In genomic region chr17:78780335-78780734, GRCh38 we compare ENCODE assay signal across 8 cellular contexts. TPM values are rescaled to one million over a fixed set of nuclear protein-coding genes. Genes with fewer than 3 reads are reported as not detected.
DNase-seq lines count a peak whose midpoint lies in the region; ATAC-seq and TF ChIP-seq lines count a peak whose summit lies in the region.

No MANE protein-coding gene starts in this region.

- peak overlapping the region; percentile 45 for H3K9ac ChIP-seq in rectal smooth muscle tissue (ENCODE audit: low read length)

- H3K4me1 Mint-ChIP-seq in effector memory CD8-positive, alpha-beta T cell (ENCODE audit: low read depth in 2 of 2), result peaks cover 40 to 43% of the 10 kb centered on the region in 2 donors

- H3K36me3 ChIP-seq in Panc1 (ENCODE audit: control insufficient read depth, insufficient read depth, low read length), result no peaks in the 10 kb centered on the region; the same call in 1 of the 2 replicates
- H3K36me3 ChIP-seq in rectal smooth muscle tissue (ENCODE audit: control insufficient read depth, insufficient read depth, low read length), result no peaks in the 10 kb centered on the region
- H3K36me3 ChIP-seq in SJCRH30, result peaks cover 3% of the 10 kb centered on the region; the same call in 1 of the 2 replicates

- no peaks in the 10 kb centered on the region for H3K9me3 Mint-ChIP-seq in effector memory CD8-positive, alpha-beta T cell

- H3K9me3 ChIP-seq in Panc1 (ENCODE audit: control insufficient read depth, insufficient read depth, low read depth, low read length), result no peaks in the 10 kb centered on the region
- no peaks in the 10 kb centered on the region for H3K9me3 ChIP-seq in SJCRH30 (replicated peaks)

- H3K27me3 Mint-ChIP-seq in effector memory CD8-positive, alpha-beta T cell, result no peaks in the 10 kb centered on the region

- H3K4me1 ChIP-seq in Panc1 (ENCODE audit: control insufficient read depth, insufficient read depth, low read length) (peaks cover 12% of the 10 kb centered on the region), rectal smooth muscle tissue (ENCODE audit: control insufficient read depth, insufficient read depth, low read length) (peaks cover 3% of the 10 kb centered on the region), SJCRH30 (peaks cover 6% of the 10 kb centered on the region)

- H3K4me3 Mint-ChIP-seq in effector memory CD8-positive, alpha-beta T cell, result peak overlapping the region; percentile 87 to 93

- H3K36me3 Mint-ChIP-seq in effector memory CD8-positive, alpha-beta T cell (ENCODE audit: insufficient read depth), result peaks cover 97% of the 10 kb centered on the region

- no TSS peak for BruUV-seq in Panc1 (replicated peaks; lab: Mats Ljungman, UMichigan)

- in situ Hi-C loops in Panc1 (cut with HindIII; ENCODE audit: low pct_unique_long_range_greater_than_20kb, low sequenced_read_pairs), result no loop called here

- no peaks in the 10 kb centered on the region for H3K27me3 ChIP-seq in Panc1 (ENCODE audit: control insufficient read depth, insufficient read depth, low read length)
- no peaks in the 10 kb centered on the region for H3K27me3 ChIP-seq in rectal smooth muscle tissue (ENCODE audit: control insufficient read depth, insufficient read depth, low read length)
- H3K27me3 ChIP-seq in SJCRH30, result no peaks in the 10 kb centered on the region

- peak overlapping the region; percentile 94 to 97 for H3K27ac Mint-ChIP-seq in effector memory CD8-positive, alpha-beta T cell

- POLR2A ChIA-PET in Panc1 (lab: Charles Lee), result no interaction called here

- CTCF ChIA-PET in Panc1 (lab: Charles Lee), result no interaction called here

- H3K4me3 ChIP-seq in GM12865 (ENCODE audit: low read depth, low read length) (peak overlapping the region; percentile 72), Panc1 (ENCODE audit: low read depth in 2 of 2, low read length in 2 of 2) (peak overlapping the region; percentile 47 to 65), rectal smooth muscle tissue (ENCODE audit: low read length) (peak overlapping the region; percentile 38), SJCRH30 (no peak overlapping the region)

- DNase-seq in GM12865 (ENCODE audit: low read depth) (peak; percentile 64), Panc1 (ENCODE audit: low read depth, low spot score) (no peak), Ammon's horn (ENCODE audit: low spot score) (no peak), SJCRH30 (no peak)
- DNase-seq in effector memory CD8-positive, alpha-beta T cell, result no peak
- no peak for DNase-seq in stimulated activated CD4-positive, alpha-beta T cell treated with anti-CD3 and anti-CD28 coated beads, Interleukin-15, amount 100 ng/mL, for 24 hours

- no peak for TF ChIP-seq CTCF in GM12865 (IDR thresholded peaks at IDR 0.05; ENCODE audit: insufficient read depth, low read depth, low read length, missing control alignments)
- TF ChIP-seq CTCF in Panc1 (IDR thresholded peaks at IDR 0.05), result no peak

- peak overlapping the region; percentile 36 for H3K27ac ChIP-seq in Panc1 (ENCODE audit: low read length)
- no peak overlapping the region for H3K27ac ChIP-seq in rectal smooth muscle tissue (ENCODE audit: low read depth, low read length)
- no peak overlapping the region for H3K27ac ChIP-seq in SJCRH30

- ATAC-seq in Panc1 (no peak), HG03469 (IDR thresholded peaks at IDR 0.05; ENCODE audit: unreplicated experiment) (no peak)
- peak; percentile 9 for ATAC-seq in effector memory CD8-positive, alpha-beta T cell (replicated peaks)

- intact Hi-C loops in Panc1 (cut with micrococcal nuclease; ENCODE audit: unreplicated experiment), result no loop called here

RNA-seq across cellular contexts. Expression of gene CYTH1, which starts 1.7 kb away (rescaled TPM):
- 46.7 TPM for total RNA-seq in Panc1 (2021; ENCODE audit: unreplicated experiment)
- 35.3 TPM for polyA plus RNA-seq in Panc1 (2012; ENCODE audit: insufficient read length)
- 29.1 and 34.0 TPM in 2 replicates for total RNA-seq in SJCRH30 (2014; rRNA removed; shearing (Covaris generic))
